In genomic region chr6:3801960-3802359, GRCh38 we compare ENCODE assay signal across 16 cellular contexts. TPM values are rescaled to one million over a fixed set of nuclear protein-coding genes. Genes with fewer than 3 reads are reported as not detected.
DNase-seq lines count a peak whose midpoint lies in the region; ATAC-seq and TF ChIP-seq lines count a peak whose summit lies in the region.
"Had no signal": no experiment of that assay in that cellular context is flagged by ENCODE, and none has a peak within 500 bp of the region (broad histone marks: within the 10 kb centered on the region; RNA-seq: fewer than 3 reads in every experiment).

No MANE protein-coding gene starts in this region.

- no peak overlapping the region for H3K14ac ChIP-seq in H9 (ENCODE audit: insufficient read depth, low read length)

- no peaks in the 10 kb centered on the region for H3K27me3 ChIP-seq in H9 (ENCODE audit: insufficient read depth, low read length)
- H3K27me3 ChIP-seq in ovary, result no peaks in the 10 kb centered on the region
- H3K27me3 ChIP-seq: BE2C, pancreas had no signal

- H4K8ac ChIP-seq in H9 (replicated peaks; ENCODE audit: insufficient read length, low read depth, low read length), result no peak overlapping the region

- ATAC-seq in GM18502 (IDR thresholded peaks at IDR 0.05; ENCODE audit: poor library complexity, unreplicated experiment) (peak; percentile 59), GM19372 (IDR thresholded peaks at IDR 0.05; ENCODE audit: low read depth, unreplicated experiment) (peak; percentile 45), HG03432 (IDR thresholded peaks at IDR 0.05; ENCODE audit: unreplicated experiment) (peak; percentile 55)
- no peak for ATAC-seq in activated naive CD8-positive, alpha-beta T cell treated with anti-CD3 and anti-CD28 coated beads, Interleukin-2, amount 50 U/mL, for 24 hours
- ATAC-seq: pancreas had no signal

- H3K4me2 ChIP-seq in H9 (ENCODE audit: insufficient read depth, insufficient read length, low read length), result no peak overlapping the region

- no peaks in the 10 kb centered on the region for H4K20me1 ChIP-seq in H9 (ENCODE audit: control insufficient read depth, insufficient read depth, insufficient read length)

- H4K5ac ChIP-seq in H9 (ENCODE audit: insufficient read length, low read depth, low read length), result no peak overlapping the region

- no peak overlapping the region for H2BK15ac ChIP-seq in H9 (ENCODE audit: low read depth, low read length)

- H2BK5ac ChIP-seq in H9 (ENCODE audit: insufficient read length, low read length), result no peak overlapping the region

- H3K4me1 ChIP-seq in H9 (ENCODE audit: insufficient read depth, low read length), result peaks cover 2% of the 10 kb centered on the region; the same call in 1 of the 2 replicates
- peaks cover 2% of the 10 kb centered on the region for H3K4me1 ChIP-seq in ovary (ENCODE audit: insufficient read depth)
- H3K4me1 ChIP-seq: BE2C had no signal

- H4K91ac ChIP-seq in H9 (ENCODE audit: insufficient read length, low read depth, low read length), result no peak overlapping the region

- no peaks in the 10 kb centered on the region for H3K79me1 ChIP-seq in H9 (ENCODE audit: insufficient read depth, low read depth, low read length, poor library complexity, severe bottlenecking)

- H3K27ac ChIP-seq in H9 (ENCODE audit: insufficient read length, low read depth, low read length) (no peak overlapping the region), ovary (no peak overlapping the region)
- H3K27ac ChIP-seq: pancreas had no signal

- H3K79me2 ChIP-seq in H9 (ENCODE audit: insufficient read depth, low read length), result no peaks in the 10 kb centered on the region

- H3K23ac ChIP-seq in H9 (ENCODE audit: insufficient read length, low read depth, low read length), result no peak overlapping the region

- H2BK20ac ChIP-seq in H9 (ENCODE audit: low read depth, low read length, poor library complexity, severe bottlenecking), result no peak overlapping the region

- H2BK120ac ChIP-seq in H9 (ENCODE audit: low read depth, low read length, poor library complexity, severe bottlenecking), result no peak overlapping the region

- no peak overlapping the region for H3K18ac ChIP-seq in H9 (ENCODE audit: insufficient read length, low read depth, low read length)

- H3K4ac ChIP-seq in H9 (ENCODE audit: low read depth, low read length), result no peak overlapping the region

- TF ChIP-seq EP300 in ovary (IDR thresholded peaks at IDR 0.05), result no peak

- H3K9me3 Mint-ChIP-seq in nephron, result no peaks in the 10 kb centered on the region
- no peaks in the 10 kb centered on the region for H3K9me3 Mint-ChIP-seq in H9
- H3K9me3 Mint-ChIP-seq in activated naive CD8-positive, alpha-beta T cell treated with anti-CD3 and anti-CD28 coated beads, Interleukin-2, amount 50 U/mL, for 24 hours, result no peaks in the 10 kb centered on the region

- no peak overlapping the region for H3K4me3 ChIP-seq in ovary
- H3K4me3 ChIP-seq: pancreas had no signal

- WGBS in H9 (ENCODE audit: extremely low coverage, insufficient read length, low lambda C conversion rate), result no CpG with 5 or more reads among the region's 5 CpGs
- 97 to 98% (median 98%) methylated on average over 5 of the region's 5 CpGs for WGBS in ovary, 3 donors

- H3K9me3 ChIP-seq in H9 (ENCODE audit: control insufficient read depth, low read depth, low read length), result no peaks in the 10 kb centered on the region
- H3K9me3 ChIP-seq in ovary, result no peaks in the 10 kb centered on the region
- H3K9me3 ChIP-seq: BE2C, pancreas had no signal

- DNase-seq in H9, result no peak
- DNase-seq in ovary, result no peak
- no peak for DNase-seq in activated naive CD8-positive, alpha-beta T cell treated with anti-CD3 and anti-CD28 coated beads, Interleukin-2, amount 50 U/mL, for 24 hours
- DNase-seq in glomerular visceral epithelial cell (ENCODE audit: extremely low spot score), result no peak
- DNase-seq: activated CD4-positive, CD25-positive, alpha-beta regulatory T cell treated with anti-CD3 and anti-CD28 coated beads, Interleukin-2, amount 50 U/mL, for 72 hours; activated T-cell treated with anti-CD3 and anti-CD28 coated beads, Interleukin-2, amount 50 U/mL, for 1 hour; amniotic stem cell; BE2C; NCI-H187; NCI-H526; pancreas; small intestine had no signal

- TF ChIP-seq POLR2A in ovary (IDR thresholded peaks at IDR 0.05), result no peak

- H2AK5ac ChIP-seq in H9 (ENCODE audit: insufficient read length, low read length), result no peak overlapping the region

- no peaks in the 10 kb centered on the region for H3K36me3 ChIP-seq in ovary
- H3K36me3 ChIP-seq: BE2C, pancreas had no signal

- H3T11ph ChIP-seq in H9 (ENCODE audit: low read length), result no peak overlapping the region

- TF ChIP-seq CTCF in nephron (IDR thresholded peaks at IDR 0.05; ENCODE audit: unreplicated experiment in 3 of 3) (no peak), H9 (conservative IDR thresholded peaks at IDR 0.05) (no peak), ovary (IDR thresholded peaks at IDR 0.05) (no peak)

- intact Hi-C loops in ovary (cut with DNase I), result no loop called here

- H3K27me3 Mint-ChIP-seq in nephron (ENCODE audit: low read depth), result peaks cover 3% of the 10 kb centered on the region
- peaks cover 11% of the 10 kb centered on the region for H3K27me3 Mint-ChIP-seq in H9 (ENCODE audit: low read depth)
- peaks cover 3% of the 10 kb centered on the region for H3K27me3 Mint-ChIP-seq in activated naive CD8-positive, alpha-beta T cell treated with anti-CD3 and anti-CD28 coated beads, Interleukin-2, amount 50 U/mL, for 24 hours

- no peak overlapping the region for H3K56ac ChIP-seq in H9 (ENCODE audit: insufficient read length, low read depth, low read length)

- peaks cover 42% of the 10 kb centered on the region for H3K4me1 Mint-ChIP-seq in nephron
- peaks cover 14 to 21% of the 10 kb centered on the region in 2 experiments for H3K4me1 Mint-ChIP-seq in H9
- peaks cover 5% of the 10 kb centered on the region for H3K4me1 Mint-ChIP-seq in activated naive CD8-positive, alpha-beta T cell treated with anti-CD3 and anti-CD28 coated beads, Interleukin-2, amount 50 U/mL, for 24 hours

- H3K36me3 Mint-ChIP-seq in nephron (ENCODE audit: low read depth), result no peaks in the 10 kb centered on the region
- H3K36me3 Mint-ChIP-seq in H9 (ENCODE audit: insufficient read depth in 1 of 3, low read depth in 3 of 3), result no peaks in the 10 kb centered on the region
- H3K36me3 Mint-ChIP-seq in activated naive CD8-positive, alpha-beta T cell treated with anti-CD3 and anti-CD28 coated beads, Interleukin-2, amount 50 U/mL, for 24 hours (ENCODE audit: low read depth), result no peaks in the 10 kb centered on the region

- no peak overlapping the region for H3K9ac ChIP-seq in H9 (ENCODE audit: extremely low read depth, insufficient read length, low read length)

- no peaks in the 10 kb centered on the region for H3K23me2 ChIP-seq in H9 (ENCODE audit: insufficient read length, low read depth, low read length, poor library complexity, severe bottlenecking)

- no peak overlapping the region for H2BK12ac ChIP-seq in H9 (ENCODE audit: insufficient read length, low read depth, low read length)

- H3K27ac Mint-ChIP-seq in nephron, result peak overlapping the region in 2 of 3 experiments; percentile 3 to 14
- no peak overlapping the region for H3K27ac Mint-ChIP-seq in H9
- H3K27ac Mint-ChIP-seq in activated naive CD8-positive, alpha-beta T cell treated with anti-CD3 and anti-CD28 coated beads, Interleukin-2, amount 50 U/mL, for 24 hours, result no peak overlapping the region

- H2AFZ ChIP-seq in H9 (ENCODE audit: low read length), result no peak overlapping the region

- no peak overlapping the region for H3K4me3 Mint-ChIP-seq in nephron
- no peak overlapping the region for H3K4me3 Mint-ChIP-seq in H9
- H3K4me3 Mint-ChIP-seq in activated naive CD8-positive, alpha-beta T cell treated with anti-CD3 and anti-CD28 coated beads, Interleukin-2, amount 50 U/mL, for 24 hours, result no peak overlapping the region

RNA-seq across cellular contexts. Expression of gene FAM50B, which starts 47.2 kb away (rescaled TPM):
- total RNA-seq in H9 (2021), result 3.3 and 3.8 TPM in 2 replicates
- total RNA-seq in ovary, result 10 to 100 TPM; 11.5 to 23.0 (median 15.6) TPM
- polyA plus RNA-seq in ovary, result 10 to 100 TPM in 1 of 2 donors, 1 to 10 TPM in 1; 8.1 to 19.1 TPM

RNA-seq across cellular contexts. Expression of gene PXDC1, which starts 50.4 kb away (rescaled TPM):
- total RNA-seq in H9 (2021) (3.0 and 3.1 TPM in 2 replicates), ovary (10 to 100 TPM; 16.1 to 49.4 (median 23.4) TPM)
- 10 to 100 TPM; 23.1 to 35.1 TPM for polyA plus RNA-seq in ovary

Comparison
In these comparisons a context has a peak if more than half of its experiments do, and no peak if none do; other contexts are left out.
1. H3K27ac Mint-ChIP-seq: peak in nephron (2 of 3); none in H9 (0 of 3) and activated naive CD8-positive, alpha-beta T cell treated with anti-CD3 and anti-CD28 coated beads, Interleukin-2, amount 50 U/mL, for 24 hours (single experiment).